24 cellular contexts compared by ENCODE assay signal in the genomic region with DNA sequence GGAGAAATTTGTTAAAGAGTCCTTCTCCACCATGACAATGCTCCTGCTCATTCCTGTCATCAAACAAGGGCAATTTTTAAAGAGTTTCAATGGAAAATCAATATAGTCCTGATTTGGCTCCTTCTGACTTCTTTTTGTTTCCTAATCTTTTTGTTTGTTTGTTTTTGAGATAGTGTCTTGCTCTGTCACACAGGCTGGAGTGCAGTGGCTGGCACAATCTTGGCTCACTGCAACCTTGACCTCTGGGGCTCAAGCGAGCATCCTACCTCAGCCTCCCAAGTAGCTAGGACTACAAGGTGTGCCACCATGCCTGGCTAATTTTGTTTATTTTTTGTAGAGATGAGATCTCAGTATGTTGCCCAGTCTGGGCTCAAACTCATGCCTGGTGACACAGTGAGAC.
"Had no signal": no experiment of that assay in that cellular context is flagged by ENCODE, and none has a peak within 500 bp of the region (broad histone marks: within the 10 kb centered on the region; RNA-seq: fewer than 3 reads in every experiment).

No MANE protein-coding gene starts in this region.

- H3K27me3 Mint-ChIP-seq: naive thymus-derived CD8-positive, alpha-beta T cell; natural killer cell treated with Interleukin-12 subunit alpha and Interleukin-12 subunit beta and Interleukin-15 and Interleukin-18, amount 100 ng/mL, for 72 hours; stimulated activated naive CD8-positive, alpha-beta T cell treated with anti-CD3 and anti-CD28 coated beads, Interleukin-15, Interleukin-2, amounts not matched to agents 100 ng/mL and 50 ng/mL, for 24 hours; type B pancreatic cell had no signal

- H3K36me3 Mint-ChIP-seq: stimulated activated effector memory CD8-positive, alpha-beta T cell treated with anti-CD3 and anti-CD28 coated beads, Interleukin-12 subunit alpha, Interleukin-12 subunit beta, amount 100 ng/mL, for 72 hours had no signal

- H3K27ac Mint-ChIP-seq: natural killer cell treated with Interleukin-12 subunit alpha and Interleukin-12 subunit beta and Interleukin-15 and Interleukin-18, amount 100 ng/mL, for 72 hours; nephron progenitor cell; stimulated activated effector memory CD8-positive, alpha-beta T cell treated with anti-CD3 and anti-CD28 coated beads, Interleukin-12 subunit alpha, Interleukin-12 subunit beta, amount 100 ng/mL, for 72 hours; stimulated activated naive B cell treated with anti-CD40 and anti-IgM and Interleukin-4, amounts not matched to agents 10 μg/mL and 1 μg/mL and 100 μg/mL, for 72 hours; stimulated activated naive CD8-positive, alpha-beta T cell treated with anti-CD3 and anti-CD28 coated beads, Interleukin-15, Interleukin-2, amounts not matched to agents 100 ng/mL and 50 ng/mL, for 24 hours; type B pancreatic cell had no signal

- DNase-seq: naive thymus-derived CD8-positive, alpha-beta T cell; nephron progenitor cell; nucleus accumbens; pancreas; retina; right cardiac atrium; right lobe of liver; sigmoid colon; small intestine; stimulated activated CD4-positive, alpha-beta T cell treated with anti-CD3 and anti-CD28 coated beads, Interleukin-15, amount 100 ng/mL, for 24 hours; stimulated activated CD4-positive, alpha-beta T cell treated with anti-CD3 and anti-CD28 coated beads, Interleukin-2, amount 100 ng/mL, for 24 hours; stimulated activated CD4-positive, alpha-beta T cell treated with anti-CD3 and anti-CD28 coated beads, Interleukin-2, amount 100 ng/mL, for 48 hours; stimulated activated CD4-positive, alpha-beta T cell treated with anti-CD3 and anti-CD28 coated beads, Interleukin-4, amount 100 ng/mL, for 24 hours; stimulated activated naive B cell treated with anti-CD40 and anti-IgM and Interleukin-4, amounts not matched to agents 10 μg/mL and 1 μg/mL and 100 μg/mL, for 72 hours; stimulated activated naive CD4-positive, alpha-beta T cell treated with Interleukin-2 at 50 U/mL for 16 hours; stomach; thyroid gland; upper lobe of right lung; uterus had no signal

- ATAC-seq: naive thymus-derived CD8-positive, alpha-beta T cell; natural killer cell treated with Interleukin-12 subunit alpha and Interleukin-12 subunit beta and Interleukin-15 and Interleukin-18, amount 100 ng/mL, for 72 hours; pancreas; right cardiac atrium; stimulated activated effector memory CD8-positive, alpha-beta T cell treated with anti-CD3 and anti-CD28 coated beads, Interleukin-12 subunit alpha, Interleukin-12 subunit beta, amount 100 ng/mL, for 72 hours; stimulated activated naive B cell treated with anti-CD40 and anti-IgM and Interleukin-4, amounts not matched to agents 10 μg/mL and 1 μg/mL and 100 μg/mL, for 72 hours; upper lobe of right lung had no signal

- H3K4me1 Mint-ChIP-seq: nephron progenitor cell; neural crest cell; stimulated activated naive B cell treated with anti-CD40 and anti-IgM and Interleukin-4, amounts not matched to agents 10 μg/mL and 1 μg/mL and 100 μg/mL, for 72 hours had no signal

- H3K4me3 Mint-ChIP-seq: naive thymus-derived CD8-positive, alpha-beta T cell; natural killer cell treated with Interleukin-12 subunit alpha and Interleukin-12 subunit beta and Interleukin-15 and Interleukin-18, amount 100 ng/mL, for 72 hours; nephron progenitor cell; neural crest cell; stimulated activated effector memory CD8-positive, alpha-beta T cell treated with anti-CD3 and anti-CD28 coated beads, Interleukin-12 subunit alpha, Interleukin-12 subunit beta, amount 100 ng/mL, for 72 hours; stimulated activated naive B cell treated with anti-CD40 and anti-IgM and Interleukin-4, amounts not matched to agents 10 μg/mL and 1 μg/mL and 100 μg/mL, for 72 hours; stimulated activated naive CD8-positive, alpha-beta T cell treated with anti-CD3 and anti-CD28 coated beads, Interleukin-15, Interleukin-2, amounts not matched to agents 100 ng/mL and 50 ng/mL, for 24 hours; type B pancreatic cell had no signal
